In genomic region chr19:19026299-19026971, GRCh38 we compare ENCODE assay signal across 11 cellular contexts. TPM values are rescaled to one million over a fixed set of nuclear protein-coding genes. Genes with fewer than 3 reads are reported as not detected.
DNase-seq lines count a peak whose midpoint lies in the region; ATAC-seq and TF ChIP-seq lines count a peak whose summit lies in the region.
"Had no signal": no experiment of that assay in that cellular context is flagged by ENCODE, and none has a peak within 500 bp of the region (broad histone marks: within the 10 kb centered on the region; RNA-seq: fewer than 3 reads in every experiment).

No MANE protein-coding gene starts in this region.

- peak; percentile 25; the same call in 1 of the 2 replicates for TF ChIP-seq CTCF in BJ (IDR thresholded peaks at IDR 0.05; ENCODE audit: insufficient read depth, low read depth, low read length)
- TF ChIP-seq CTCF in LNCAP (IDR thresholded peaks at IDR 0.05) = peak; percentile 66; the same call in 1 of the 2 replicates
- TF ChIP-seq CTCF in lung (IDR thresholded peaks at IDR 0.05; ENCODE audit: control extremely low read depth, extremely low read depth) = no peak

- no peak for DNase-seq in BJ (ENCODE audit: low read depth)
- DNase-seq in effector memory CD8-positive, alpha-beta T cell = no peak
- DNase-seq in lung (ENCODE audit: low spot score) = peak; percentile 34
- DNase-seq in stimulated activated naive CD4-positive, alpha-beta T cell (lab: John Stamatoyannopoulos, UW) = no peak
- DNase-seq in UCSD-AML1 (lab: John Stamatoyannopoulos, UW; ENCODE audit: unreplicated experiment) = no peak
- DNase-seq: DMS153, SW 1271 had no signal

- H3K4me3 ChIP-seq in BJ (ENCODE audit: low read depth, low read length) (no peak overlapping the region), lung (no peak overlapping the region)

- H3K9me3 Mint-ChIP-seq in effector memory CD8-positive, alpha-beta T cell = no peaks in the 10 kb centered on the region
- H3K9me3 Mint-ChIP-seq: activated T-helper 1 cell treated with anti-CD3 and anti-CD28 coated beads, Interleukin-12 subunit alpha, Interleukin-12 subunit beta, Interleukin-2, Interleukin-4 antibody, amounts not matched to agents 30 ng/mL and 10 ng/mL and 1 ng/mL, durations not matched to agents 14 hours and 24 hours and 36 hours had no signal

- peaks cover 26% of the 10 kb centered on the region for H3K36me3 ChIP-seq in BJ (ENCODE audit: control insufficient read depth, insufficient read depth, low read length)
- H3K36me3 ChIP-seq in lung (ENCODE audit: control insufficient read depth in 2 of 2, insufficient read depth in 2 of 2, low read length in 2 of 2) = peaks cover 41 to 43% of the 10 kb centered on the region in 2 donors

- 56 to 71% methylated on average over 10 of the region's 10 CpGs for WGBS in lung, 2 donors

- peaks cover 27 to 33% of the 10 kb centered on the region in 2 donors for H3K4me1 Mint-ChIP-seq in effector memory CD8-positive, alpha-beta T cell (ENCODE audit: low read depth in 2 of 2)

- no peaks in the 10 kb centered on the region for H3K4me1 ChIP-seq in lung (ENCODE audit: control insufficient read depth in 2 of 2, insufficient read depth in 2 of 2, low read length in 2 of 2)

- peaks cover 82% of the 10 kb centered on the region for H3K36me3 Mint-ChIP-seq in effector memory CD8-positive, alpha-beta T cell (ENCODE audit: insufficient read depth)

- H3K27ac ChIP-seq in lung (ENCODE audit: low read depth in 1 of 2, low read length in 1 of 2) = no peak overlapping the region

- no peak for ATAC-seq in effector memory CD8-positive, alpha-beta T cell (replicated peaks)
- no peak for ATAC-seq in lung (ENCODE audit: insufficient read depth, low FRiP score)
- no peak for ATAC-seq in HG02610 (IDR thresholded peaks at IDR 0.05; ENCODE audit: unreplicated experiment)
- no peak for ATAC-seq in HG03108 (IDR thresholded peaks at IDR 0.05; ENCODE audit: unreplicated experiment)

- H3K27ac Mint-ChIP-seq in effector memory CD8-positive, alpha-beta T cell = peak overlapping the region; percentile 39 to 56
- H3K27ac Mint-ChIP-seq: activated T-helper 1 cell treated with anti-CD3 and anti-CD28 coated beads, Interleukin-12 subunit alpha, Interleukin-12 subunit beta, Interleukin-2, Interleukin-4 antibody, amounts not matched to agents 30 ng/mL and 10 ng/mL and 1 ng/mL, durations not matched to agents 14 hours and 24 hours and 36 hours had no signal

- no peaks in the 10 kb centered on the region for H3K27me3 ChIP-seq in BJ (ENCODE audit: control insufficient read depth, insufficient read depth, low read length)
- H3K27me3 ChIP-seq in lung (ENCODE audit: control insufficient read depth, insufficient read depth) = no peaks in the 10 kb centered on the region

- no peaks in the 10 kb centered on the region for H3K9me3 ChIP-seq in lung (ENCODE audit: control insufficient read depth in 2 of 2, insufficient read depth in 1 of 2, low read length in 1 of 2)

- POLR2A ChIA-PET in BJ (lab: Charles Lee) = no interaction called here

- H3K4me3 Mint-ChIP-seq in effector memory CD8-positive, alpha-beta T cell = no peak overlapping the region
- H3K4me3 Mint-ChIP-seq: activated T-helper 1 cell treated with anti-CD3 and anti-CD28 coated beads, Interleukin-12 subunit alpha, Interleukin-12 subunit beta, Interleukin-2, Interleukin-4 antibody, amounts not matched to agents 30 ng/mL and 10 ng/mL and 1 ng/mL, durations not matched to agents 14 hours and 24 hours and 36 hours had no signal

- no peaks in the 10 kb centered on the region for H3K27me3 Mint-ChIP-seq in effector memory CD8-positive, alpha-beta T cell

- CTCF ChIA-PET in BJ (lab: Yijun Ruan, JAX) = interaction anchor here (0.6 kb wide), 1 partner anchor 202 kb away, joined by 5 read pairs; no protein-coding TSS in a partner anchor

RNA-seq across cellular contexts. Expression of gene SUGP2, which starts 6.9 kb away (rescaled TPM):
- polyA plus RNA-seq in BJ (2011; rRNA removed) (33.0 and 37.4 TPM in 2 replicates), lung (10 to 100 TPM; 27.6 to 63.9 TPM)
- polyA minus RNA-seq in BJ (2011; rRNA and poly(A)+ RNA removed) = 14.6 and 16.8 TPM in 2 replicates
- 10 to 100 TPM; 55.2 to 73.4 TPM for total RNA-seq in lung

RNA-seq across cellular contexts. Expression of gene ARMC6, which starts 7.0 kb away (rescaled TPM):
- 20.7 and 31.5 TPM in 2 replicates for polyA plus RNA-seq in BJ (2011; rRNA removed)
- 25.1 and 40.5 TPM in 2 replicates for polyA minus RNA-seq in BJ (2011; rRNA and poly(A)+ RNA removed)
- total RNA-seq in lung = 10 to 100 TPM; 23.5 to 33.1 TPM
- 10 to 100 TPM; 31.2 to 33.3 TPM for polyA plus RNA-seq in lung

RNA-seq across cellular contexts. Expression of gene SLC25A42, which starts 37.4 kb away (rescaled TPM):
- polyA plus RNA-seq in BJ (2011; rRNA removed) (3.8 and 5.8 TPM in 2 replicates), lung (1 to 10 TPM; 5.8 to 6.4 TPM)
- polyA minus RNA-seq in BJ (2011; rRNA and poly(A)+ RNA removed) = 3.5 and 4.6 TPM in 2 replicates
- 10 to 100 TPM in 1 of 2 donors, 1 to 10 TPM in 1; 7.5 to 10.1 TPM for total RNA-seq in lung
